Comparison of ENCODE assay signal across 8 cellular contexts in the genomic region with DNA sequence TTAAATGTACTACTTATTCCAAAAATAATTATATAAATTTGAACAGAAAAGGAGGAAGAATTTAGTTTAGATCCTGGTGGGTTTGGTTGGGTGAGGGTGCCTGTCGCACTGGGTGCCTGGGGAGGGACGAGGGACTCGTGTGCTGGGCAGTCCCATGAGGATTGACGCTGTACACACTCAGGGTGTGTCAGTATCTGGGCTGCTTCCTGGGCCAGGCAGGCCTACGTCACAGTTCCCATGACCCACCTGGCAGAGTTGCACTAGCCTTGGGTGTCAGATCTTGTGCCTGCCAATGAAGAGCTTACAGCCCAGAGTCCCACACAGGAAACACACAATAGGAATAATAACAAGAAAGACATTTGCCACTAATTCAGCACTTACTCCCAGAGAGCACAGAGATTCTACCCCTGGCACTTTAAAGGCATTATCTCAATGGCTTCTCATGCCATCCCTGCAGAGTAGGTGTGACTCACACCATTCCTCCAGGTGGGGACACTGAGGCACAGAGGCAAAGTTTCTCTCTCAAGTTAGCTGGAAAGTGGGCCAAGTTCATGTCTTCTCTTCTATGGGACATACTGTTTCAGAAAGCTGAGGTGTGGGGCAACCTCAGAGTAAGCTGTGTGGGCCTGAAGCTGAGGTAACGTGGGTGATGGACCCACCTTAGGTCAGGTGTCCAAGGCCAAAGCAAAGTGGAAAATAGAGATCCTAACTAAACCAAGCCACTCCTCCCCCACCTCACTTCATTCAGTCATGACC. TPM values are rescaled to one million over a fixed set of nuclear protein-coding genes. Genes with fewer than 3 reads are reported as not detected.
A peak's percentile ranks its signal among the peaks of the same experiment; 100 is the strongest.
DNase-seq lines count a peak whose midpoint lies in the region; ATAC-seq and TF ChIP-seq lines count a peak whose summit lies in the region.

No MANE protein-coding gene starts in this region.

- H3K9me2 ChIP-seq in MM.1S (replicated peaks; ENCODE audit: insufficient read depth, low read length), result no peaks in the 10 kb centered on the region

- H3K36me3 Mint-ChIP-seq in activated CD8-positive, alpha-beta T cell treated with anti-CD3 and anti-CD28 coated beads for 36 hours (ENCODE audit: low read depth), result peaks cover 40% of the 10 kb centered on the region
- H3K36me3 Mint-ChIP-seq in neural progenitor cell, result peaks cover 13% of the 10 kb centered on the region

- whole genome bisulfite sequencing in sigmoid colon, 2 donors, result 24 to 47% methylated on average over 6 of the region's 6 CpGs

- DNase-seq in activated CD8-positive, alpha-beta T cell treated with anti-CD3 and anti-CD28 coated beads for 36 hours, result peak; percentile 66
- DNase-seq in fibroblast of pulmonary artery (ENCODE audit: low read depth) (peak; percentile 74), sigmoid colon (peak; percentile 84), MM.1S (no peak), neural progenitor cell (ENCODE audit: low spot score) (no peak)

- H3K27ac ChIP-seq in sigmoid colon, result peak overlapping the region; percentile 20 to 99 (median 98)
- H3K27ac ChIP-seq in MM.1S (ENCODE audit: low read length), result no peak overlapping the region
- no peak overlapping the region for H3K27ac ChIP-seq in neural progenitor cell

- H3F3A ChIP-seq in MM.1S (ENCODE audit: insufficient read depth, low read length) (no peaks in the 10 kb centered on the region), neural progenitor cell (ENCODE audit: low read depth) (no peaks in the 10 kb centered on the region)

- H3K9me3 ChIP-seq in sigmoid colon, result no peaks in the 10 kb centered on the region
- no peaks in the 10 kb centered on the region for H3K9me3 ChIP-seq in MM.1S (replicated peaks; ENCODE audit: insufficient read depth, low read length)
- no peaks in the 10 kb centered on the region for H3K9me3 ChIP-seq in neural progenitor cell (ENCODE audit: low read depth)

- H3K79me2 ChIP-seq in MM.1S (ENCODE audit: low read length) (peaks cover 58% of the 10 kb centered on the region), neural progenitor cell (ENCODE audit: low read depth) (peaks cover 72% of the 10 kb centered on the region)

- intact Hi-C loops in activated CD8-positive, alpha-beta T cell treated with anti-CD3 and anti-CD28 coated beads for 36 hours (cut with micrococcal nuclease), result no loop called here
- intact Hi-C loops in sigmoid colon (cut with DNase I), result no loop called here

- H3K9ac ChIP-seq in MM.1S (ENCODE audit: low read length), result no peak overlapping the region
- H3K9ac ChIP-seq in neural progenitor cell, result no peak overlapping the region

- no peaks in the 10 kb centered on the region for H3K9me3 Mint-ChIP-seq in activated CD8-positive, alpha-beta T cell treated with anti-CD3 and anti-CD28 coated beads for 36 hours
- no peaks in the 10 kb centered on the region for H3K9me3 Mint-ChIP-seq in neural progenitor cell

- peak overlapping the region; percentile 93 for H3K27ac Mint-ChIP-seq in activated CD8-positive, alpha-beta T cell treated with anti-CD3 and anti-CD28 coated beads for 36 hours
- H3K27ac Mint-ChIP-seq in neural progenitor cell, result no peak overlapping the region

- H2AFZ ChIP-seq in MM.1S (ENCODE audit: low read length) (no peak overlapping the region), neural progenitor cell (replicated peaks) (no peak overlapping the region)

- H3K4me2 ChIP-seq in MM.1S (ENCODE audit: low read depth, low read length) (no peak overlapping the region), neural progenitor cell (no peak overlapping the region)

- peaks cover 38% of the 10 kb centered on the region for H3K4me1 Mint-ChIP-seq in activated CD8-positive, alpha-beta T cell treated with anti-CD3 and anti-CD28 coated beads for 36 hours (ENCODE audit: low read depth)
- peaks cover 13% of the 10 kb centered on the region for H3K4me1 Mint-ChIP-seq in neural progenitor cell

- H3K4me1 ChIP-seq in sigmoid colon (peaks cover 0 to 44% (median 39%) of the 10 kb centered on the region in 4 donors), MM.1S (ENCODE audit: low read length) (peaks cover 9% of the 10 kb centered on the region; the same call in 1 of the 2 replicates), neural progenitor cell (peaks cover 4% of the 10 kb centered on the region)

- POLR2A ChIA-PET in activated CD8-positive, alpha-beta T cell treated with anti-CD3 and anti-CD28 coated beads for 36 hours (lab: Charles Lee), result interaction anchor here (1.5 kb wide), 1 partner anchor 50 kb away, joined by 4 read pairs; no protein-coding TSS in a partner anchor

- CTCF ChIA-PET in activated CD8-positive, alpha-beta T cell treated with anti-CD3 and anti-CD28 coated beads for 36 hours (lab: Charles Lee), result interaction anchor here (0.9 to 1.3 kb wide), 2 partner anchors 61 to 107 kb away, joined by 3 to 4 read pairs; no protein-coding TSS in a partner anchor

- TF ChIP-seq POLR2A in sigmoid colon (IDR thresholded peaks at IDR 0.05), result peak in 1 of 2 donors; percentile 18

- H4K20me1 ChIP-seq in MM.1S (ENCODE audit: insufficient read depth, low read length) (no peaks in the 10 kb centered on the region), neural progenitor cell (ENCODE audit: low read depth) (peaks cover 65% of the 10 kb centered on the region)

- ATAC-seq in GM21381 (IDR thresholded peaks at IDR 0.05; ENCODE audit: unreplicated experiment) (peak; percentile 30), HG02798 (IDR thresholded peaks at IDR 0.05; ENCODE audit: poor library complexity, unreplicated experiment) (no peak), HG02623 (IDR thresholded peaks at IDR 0.05; ENCODE audit: unreplicated experiment) (no peak)
- ATAC-seq in activated CD8-positive, alpha-beta T cell treated with anti-CD3 and anti-CD28 coated beads for 36 hours, result peak; percentile 50

- no peak for TF ChIP-seq EP300 in sigmoid colon (IDR thresholded peaks at IDR 0.05)

- H3K27me3 Mint-ChIP-seq in activated CD8-positive, alpha-beta T cell treated with anti-CD3 and anti-CD28 coated beads for 36 hours, result no peaks in the 10 kb centered on the region
- H3K27me3 Mint-ChIP-seq in neural progenitor cell (ENCODE audit: insufficient read depth, low read depth), result no peaks in the 10 kb centered on the region

- no peaks in the 10 kb centered on the region for H3K27me3 ChIP-seq in sigmoid colon
- H3K27me3 ChIP-seq in MM.1S (replicated peaks; ENCODE audit: insufficient read depth, low read length), result no peaks in the 10 kb centered on the region
- no peaks in the 10 kb centered on the region for H3K27me3 ChIP-seq in neural progenitor cell

- no peak overlapping the region for H3K4me3 ChIP-seq in fibroblast of pulmonary artery (replicated peaks; ENCODE audit: low read depth, low read length)
- no peak overlapping the region for H3K4me3 ChIP-seq in sigmoid colon
- H3K4me3 ChIP-seq in MM.1S (ENCODE audit: low read length), result no peak overlapping the region
- no peak overlapping the region for H3K4me3 ChIP-seq in neural progenitor cell

- H3K4me3 Mint-ChIP-seq in activated CD8-positive, alpha-beta T cell treated with anti-CD3 and anti-CD28 coated beads for 36 hours, result peak overlapping the region; percentile 3
- H3K4me3 Mint-ChIP-seq in neural progenitor cell, result no peak overlapping the region

- no peak for TF ChIP-seq CTCF in activated CD8-positive, alpha-beta T cell treated with anti-CD3 and anti-CD28 coated beads for 36 hours (IDR thresholded peaks at IDR 0.05)
- no peak for TF ChIP-seq CTCF in fibroblast of pulmonary artery (IDR thresholded peaks at IDR 0.05; ENCODE audit: low read length, missing control alignments)
- no peak for TF ChIP-seq CTCF in sigmoid colon (IDR thresholded peaks at IDR 0.05)
- no peak for TF ChIP-seq CTCF in MM.1S (IDR thresholded peaks at IDR 0.05; ENCODE audit: low read length)
- no peak for TF ChIP-seq CTCF in neural progenitor cell (IDR thresholded peaks at IDR 0.05)

- H3K36me3 ChIP-seq in sigmoid colon (no peaks in the 10 kb centered on the region), MM.1S (replicated peaks; ENCODE audit: insufficient read depth, low read length) (no peaks in the 10 kb centered on the region), neural progenitor cell (no peaks in the 10 kb centered on the region)

RNA-seq across cellular contexts. Expression of gene SDCBP2, which starts 1.3 kb away (rescaled TPM):
- 1 to 10 TPM; 3.0 to 3.7 TPM for total RNA-seq in activated CD8-positive, alpha-beta T cell treated with anti-CD3 and anti-CD28 coated beads for 36 hours
- total RNA-seq in sigmoid colon, result 1 to 10 TPM; 1.1 to 3.6 (median 1.9) TPM
- 100 to 1,000 TPM; 229 to 724 (median 339) TPM for polyA plus RNA-seq in sigmoid colon
- 1.6 and 6.6 TPM in 2 replicates for total RNA-seq in neural progenitor cell (ENCODE audit: low replicate concordance)

Comparison
In these comparisons a context has a peak if more than half of its experiments do, and no peak if none do; other contexts are left out.
1. ATAC-seq: peak in GM21381 (single experiment) and activated CD8-positive, alpha-beta T cell treated with anti-CD3 and anti-CD28 coated beads for 36 hours (single experiment); none in HG02798 (single experiment) and HG02623 (single experiment).
2. DNase-seq: peak in activated CD8-positive, alpha-beta T cell treated with anti-CD3 and anti-CD28 coated beads for 36 hours (single experiment), fibroblast of pulmonary artery (single experiment) and sigmoid colon (single experiment); none in MM.1S (single experiment) and neural progenitor cell (single experiment).
3. H3K27ac ChIP-seq: peak in sigmoid colon (4 of 4); none in MM.1S (single experiment) and neural progenitor cell (single experiment).